In genomic region chr11:38274031-38274430, GRCh38 we compare ENCODE assay signal across 15 cellular contexts.
"Had no signal": no experiment of that assay in that cellular context is flagged by ENCODE, and none has a peak within 500 bp of the region (broad histone marks: within the 10 kb centered on the region; RNA-seq: fewer than 3 reads in every experiment).

No MANE protein-coding gene starts in this region.

- H3K27ac ChIP-seq: cardiac muscle cell, colonic mucosa, gastroesophageal sphincter, right atrium auricular region, tibial nerve had no signal

- DNase-seq: activated CD4-positive, alpha-beta T cell treated with anti-CD3 and anti-CD28 coated beads, Interleukin-2, amount 50 U/mL, for 48 hours; activated CD8-positive, alpha-beta memory T cell treated with anti-CD3 and anti-CD28 coated beads, Interleukin-2, amount 10 ng/mL, durations not matched to agents 7 days and 5 days; activated effector memory CD4-positive, alpha-beta T cell treated with anti-CD3 and anti-CD28 coated beads, Interleukin-2, amount 50 U/mL, for 16 hours; activated T-cell treated with anti-CD3 and anti-CD28 coated beads, Interleukin-2, amount 50 U/mL, for 24 hours; amniotic stem cell; colonic mucosa; kidney; SW 1271 had no signal

- ATAC-seq: activated CD4-positive, CD25-positive, alpha-beta regulatory T cell treated with anti-CD3 and anti-CD28 coated beads, Interleukin-2, amount 50 U/mL, for 24 hours; activated CD8-positive, alpha-beta memory T cell treated with anti-CD3 and anti-CD28 coated beads, Interleukin-2, amount 10 ng/mL, durations not matched to agents 7 days and 5 days; activated naive CD4-positive, alpha-beta T cell treated with anti-CD3 and anti-CD28 coated beads, Interleukin-2, amount 50 U/mL, for 72 hours; gastroesophageal sphincter; stimulated activated effector memory CD8-positive, alpha-beta T cell treated with anti-CD3 and anti-CD28 coated beads, Interleukin-12 subunit alpha, Interleukin-12 subunit beta, amount 100 ng/mL, for 72 hours had no signal

- H3K36me3 ChIP-seq: cardiac muscle cell, colonic mucosa, gastroesophageal sphincter, right atrium auricular region, tibial nerve had no signal

- H3K4me3 ChIP-seq: cardiac muscle cell, colonic mucosa, gastroesophageal sphincter, right atrium auricular region, tibial nerve had no signal

- H3K4me1 ChIP-seq: colonic mucosa, gastroesophageal sphincter, right atrium auricular region, tibial nerve had no signal

- H3K27me3 ChIP-seq: cardiac muscle cell, colonic mucosa, gastroesophageal sphincter, right atrium auricular region, tibial nerve had no signal

- H3K9me3 ChIP-seq: colonic mucosa, gastroesophageal sphincter, right atrium auricular region had no signal
